ENCODE assay signal across 8 cellular contexts in genomic region chr1:247639381-247639981, GRCh38. TPM values are rescaled to one million over a fixed set of nuclear protein-coding genes. Genes with fewer than 3 reads are reported as not detected.
DNase-seq lines count a peak whose midpoint lies in the region; ATAC-seq and TF ChIP-seq lines count a peak whose summit lies in the region.

No MANE protein-coding gene starts in this region.

- 45 to 56% methylated on average over 54 to 55 of the region's 55 CpGs for WGBS in ectodermal cell, 2 experiments

- H3K4me1 ChIP-seq in ectodermal cell (ENCODE audit: control insufficient read depth, insufficient read depth, low read length) (no peaks in the 10 kb centered on the region), subcutaneous abdominal adipose tissue (ENCODE audit: control insufficient read depth in 5 of 5, insufficient read depth in 5 of 5, low read length in 5 of 5) (peaks cover 0 to 16% (median 10%) of the 10 kb centered on the region in 5 donors)

- ATAC-seq in GM21576 (IDR thresholded peaks at IDR 0.05; ENCODE audit: unreplicated experiment) = no peak

- no peaks in the 10 kb centered on the region for H3K9me3 ChIP-seq in ectodermal cell (ENCODE audit: control insufficient read depth, low read length)
- H3K9me3 ChIP-seq in subcutaneous abdominal adipose tissue (ENCODE audit: control insufficient read depth in 5 of 5, low read length in 5 of 5) = peaks cover 0 to 5% (median 0%) of the 10 kb centered on the region in 5 donors

- peak overlapping the region in 4 of 5 donors; percentile 19 to 70 (median 60) for H3K9ac ChIP-seq in subcutaneous abdominal adipose tissue (ENCODE audit: low read length in 5 of 5)

- peaks cover 14% of the 10 kb centered on the region for H3K27me3 ChIP-seq in ectodermal cell (ENCODE audit: control insufficient read depth, insufficient read depth, low read length, poor library complexity, severe bottlenecking)
- H3K27me3 ChIP-seq in subcutaneous abdominal adipose tissue (ENCODE audit: control insufficient read depth in 5 of 5, insufficient read depth in 4 of 5, low read length in 5 of 5) = peaks cover 0 to 3% (median 0%) of the 10 kb centered on the region in 5 donors

- DNase-seq in AG10803 (ENCODE audit: low read depth) (peak; percentile 12), RPMI8226 (peak; percentile 39), mucosa of gallbladder (ENCODE audit: low spot score) (peak; percentile 64), inferior parietal cortex (ENCODE audit: extremely low spot score) (no peak), NCI-H146 treated with DMSO at 0.1 percent for 48 hours (lab: John Stamatoyannopoulos, UW; ENCODE audit: unreplicated experiment) (no peak)

- no peak for TF ChIP-seq CTCF in AG10803 (conservative IDR thresholded peaks at IDR 0.05; ENCODE audit: low read length)

- H3K4me3 ChIP-seq in AG10803 (ENCODE audit: low read length) (no peak overlapping the region), ectodermal cell (ENCODE audit: insufficient read depth, low read depth, low read length) (peak overlapping the region; percentile 35), subcutaneous abdominal adipose tissue (ENCODE audit: low read depth in 1 of 5, low read length in 5 of 5) (peak overlapping the region; percentile 54 to 70 (median 61))

- H3K36me3 ChIP-seq in ectodermal cell (ENCODE audit: control insufficient read depth, insufficient read depth, low read length) (no peaks in the 10 kb centered on the region), subcutaneous abdominal adipose tissue (ENCODE audit: control insufficient read depth in 5 of 5, insufficient read depth in 5 of 5, low read length in 5 of 5) (no peaks in the 10 kb centered on the region)

- H3K27ac ChIP-seq in ectodermal cell (ENCODE audit: insufficient read depth, low read depth, low read length, poor library complexity, severe bottlenecking) (no peak overlapping the region), subcutaneous abdominal adipose tissue (ENCODE audit: low read depth, low read length) (peak overlapping the region; percentile 65)

RNA-seq across cellular contexts. Expression of gene OR2G3, which starts 34.1 kb away (rescaled TPM):
- polyA plus RNA-seq in ectodermal cell (2013, experiment 1 of 4) = not detected
- not detected for polyA plus RNA-seq in ectodermal cell (2013, experiment 2 of 4)
- not detected for polyA plus RNA-seq in ectodermal cell (2013, experiment 3 of 4)
- not detected for polyA plus RNA-seq in ectodermal cell (2013, experiment 4 of 4)
- not detected for total RNA-seq in mucosa of gallbladder

RNA-seq across cellular contexts. Expression of gene OR13G1, which starts 40.1 kb away (rescaled TPM):
- not detected for polyA plus RNA-seq in ectodermal cell (2013, experiment 1 of 4)
- not detected for polyA plus RNA-seq in ectodermal cell (2013, experiment 2 of 4)
- polyA plus RNA-seq in ectodermal cell (2013, experiment 3 of 4) = not detected
- polyA plus RNA-seq in ectodermal cell (2013, experiment 4 of 4) = not detected
- not detected for total RNA-seq in mucosa of gallbladder

RNA-seq across cellular contexts. Expression of gene OR2G2, which starts 51.3 kb away (rescaled TPM):
- polyA plus RNA-seq in ectodermal cell (2013, experiment 1 of 4) = not detected
- polyA plus RNA-seq in ectodermal cell (2013, experiment 2 of 4) = not detected
- polyA plus RNA-seq in ectodermal cell (2013, experiment 3 of 4) = not detected
- polyA plus RNA-seq in ectodermal cell (2013, experiment 4 of 4) = not detected
- not detected for total RNA-seq in mucosa of gallbladder

Comparison
In these comparisons a context has a peak if more than half of its experiments do, and no peak if none do; other contexts are left out.
1. DNase-seq: peak in AG10803 (single experiment), RPMI8226 (single experiment) and mucosa of gallbladder (single experiment); none in inferior parietal cortex (single experiment) and NCI-H146 treated with DMSO at 0.1 percent for 48 hours (single experiment).